ENCODE assay signal across 2 cellular contexts in the genomic region with DNA sequence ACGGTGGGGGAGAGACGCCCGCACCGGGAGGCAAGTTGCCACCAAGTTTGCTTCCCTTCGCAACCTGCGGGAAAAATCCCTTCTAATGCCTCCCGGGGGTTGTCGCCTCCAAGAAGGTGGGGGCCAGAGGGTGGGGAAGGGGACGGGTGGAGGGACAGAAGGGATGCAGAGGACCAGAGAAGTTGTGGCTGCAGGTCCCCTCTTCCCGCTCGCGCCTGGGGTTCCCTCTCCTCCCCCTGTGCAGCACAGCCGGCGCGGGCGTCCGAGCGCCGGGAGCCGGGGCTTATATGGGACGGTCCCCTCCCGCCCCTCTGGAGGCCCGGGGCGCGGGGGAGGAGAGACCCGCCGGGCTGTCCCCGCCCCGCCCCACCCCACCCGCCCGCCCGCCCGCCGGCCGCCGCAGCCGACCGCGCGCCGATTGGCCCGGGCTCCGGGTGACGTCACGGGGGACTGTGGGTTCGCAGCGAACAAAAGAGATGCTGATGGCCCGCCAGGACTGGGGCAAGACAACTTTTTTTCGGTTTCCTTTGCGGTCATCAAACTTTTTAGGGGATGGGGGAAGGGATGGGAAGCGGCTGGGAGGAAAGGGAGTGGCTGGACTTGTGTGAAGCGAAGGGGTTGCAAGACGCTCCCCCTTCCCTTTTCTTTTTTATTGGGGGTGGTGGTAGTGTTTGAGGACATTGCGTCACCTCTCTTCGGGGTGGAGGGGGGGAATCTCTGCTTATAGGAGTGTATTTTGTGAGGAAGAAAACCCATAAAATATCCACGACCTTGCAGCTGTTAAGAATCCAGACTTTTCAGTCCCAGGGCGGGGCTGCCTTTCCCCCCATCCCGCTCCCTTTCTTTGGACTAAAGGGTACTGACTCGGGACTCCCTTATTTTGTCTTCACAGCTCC.
A peak's percentile ranks its signal among the peaks of the same experiment; 100 is the strongest.
TF ChIP-seq lines count a peak whose summit lies in the region.

A gene (minus strand): TSS at position 260 of the 896 bp plus-strand sequence. CDS start 266 bp downstream, outside the sequence.

TF ChIP-seq in IMR-90, 13 proteins besides CTCF, POLR2A, EP300 and RAD21:
- TF ChIP-seq MXI1 (IDR thresholded peaks at IDR 0.05; ENCODE audit: borderline replicate concordance, low read depth, low read length) (peak; percentile 59; the same call in 1 of the 2 replicates), BHLHE40 (IDR thresholded peaks at IDR 0.05; ENCODE audit: low read depth, low read length) (no peak), MAZ (IDR thresholded peaks at IDR 0.05; ENCODE audit: borderline replicate concordance, low read depth, low read length) (peak; percentile 91), NFE2L2 (IDR thresholded peaks at IDR 0.05; ENCODE audit: low read depth, low read length) (peak; percentile 13; the same call in 1 of the 2 replicates), CHD1 (IDR thresholded peaks at IDR 0.05; ENCODE audit: low read depth, low read length) (0 out of 2 replicates have a peak, but pooled peaks have one; percentile 62), CEBPB (IDR thresholded peaks at IDR 0.05; ENCODE audit: low read depth, low read length) (peak; percentile 95)
- TF ChIP-seq, protein P1, sequence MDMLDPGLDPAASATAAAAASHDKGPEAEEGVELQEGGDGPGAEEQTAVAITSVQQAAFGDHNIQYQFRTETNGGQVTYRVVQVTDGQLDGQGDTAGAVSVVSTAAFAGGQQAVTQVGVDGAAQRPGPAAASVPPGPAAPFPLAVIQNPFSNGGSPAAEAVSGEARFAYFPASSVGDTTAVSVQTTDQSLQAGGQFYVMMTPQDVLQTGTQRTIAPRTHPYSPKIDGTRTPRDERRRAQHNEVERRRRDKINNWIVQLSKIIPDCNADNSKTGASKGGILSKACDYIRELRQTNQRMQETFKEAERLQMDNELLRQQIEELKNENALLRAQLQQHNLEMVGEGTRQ (IDR thresholded peaks at IDR 0.05; ENCODE audit: low read depth, low read length), result no peak

TF ChIP-seq in K562, 482 proteins besides CTCF, POLR2A, EP300 and RAD21 (continues in another document):
- TF ChIP-seq, protein P2, sequence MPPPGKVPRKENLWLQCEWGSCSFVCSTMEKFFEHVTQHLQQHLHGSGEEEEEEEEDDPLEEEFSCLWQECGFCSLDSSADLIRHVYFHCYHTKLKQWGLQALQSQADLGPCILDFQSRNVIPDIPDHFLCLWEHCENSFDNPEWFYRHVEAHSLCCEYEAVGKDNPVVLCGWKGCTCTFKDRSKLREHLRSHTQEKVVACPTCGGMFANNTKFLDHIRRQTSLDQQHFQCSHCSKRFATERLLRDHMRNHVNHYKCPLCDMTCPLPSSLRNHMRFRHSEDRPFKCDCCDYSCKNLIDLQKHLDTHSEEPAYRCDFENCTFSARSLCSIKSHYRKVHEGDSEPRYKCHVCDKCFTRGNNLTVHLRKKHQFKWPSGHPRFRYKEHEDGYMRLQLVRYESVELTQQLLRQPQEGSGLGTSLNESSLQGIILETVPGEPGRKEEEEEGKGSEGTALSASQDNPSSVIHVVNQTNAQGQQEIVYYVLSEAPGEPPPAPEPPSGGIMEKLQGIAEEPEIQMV (tag; conservative IDR thresholded peaks at IDR 0.05; ENCODE audit: low read depth), result no peak
- no peak for TF ChIP-seq ZNF717 (CRISPR knock-in tag; IDR thresholded peaks at IDR 0.05)
- no peak for TF ChIP-seq ZNF174 (CRISPR knock-in tag; IDR thresholded peaks at IDR 0.05)
- TF ChIP-seq XRCC4 (IDR thresholded peaks at IDR 0.05; ENCODE audit: extremely low read depth, insufficient read depth, insufficient read length), result no peak
- TF ChIP-seq ZNF778 (CRISPR knock-in tag; IDR thresholded peaks at IDR 0.05), result no peak
- no peak for TF ChIP-seq RHOXF2B (CRISPR knock-in tag; conservative IDR thresholded peaks at IDR 0.05)
- no peak for TF ChIP-seq CEBPG (CRISPR knock-in tag; IDR thresholded peaks at IDR 0.05)
- peak; percentile 70 to 84 for TF ChIP-seq CEBPG (tag; conservative IDR thresholded peaks at IDR 0.05 in 1 of 2, IDR thresholded peaks at IDR 0.05 in 1 of 2)
- TF ChIP-seq ATF1 (CRISPR knock-in tag; IDR thresholded peaks at IDR 0.05), result peak; percentile 42; the same call in 1 of the 2 replicates
- peak; percentile 77 for TF ChIP-seq ATF1 (tag; IDR thresholded peaks at IDR 0.05)
- peak; percentile 28; the same call in 1 of the 2 replicates for TF ChIP-seq POLR2H (tag; IDR thresholded peaks at IDR 0.05; ENCODE audit: low read depth)
- TF ChIP-seq RCOR1 (IDR thresholded peaks at IDR 0.05; ENCODE audit: borderline replicate concordance in 1 of 2, low read depth in 2 of 2, low read length in 2 of 2), result peak in 1 of 2 experiments; percentile 17; a peak in 1 of 4 replicates
- TF ChIP-seq, protein P3, sequence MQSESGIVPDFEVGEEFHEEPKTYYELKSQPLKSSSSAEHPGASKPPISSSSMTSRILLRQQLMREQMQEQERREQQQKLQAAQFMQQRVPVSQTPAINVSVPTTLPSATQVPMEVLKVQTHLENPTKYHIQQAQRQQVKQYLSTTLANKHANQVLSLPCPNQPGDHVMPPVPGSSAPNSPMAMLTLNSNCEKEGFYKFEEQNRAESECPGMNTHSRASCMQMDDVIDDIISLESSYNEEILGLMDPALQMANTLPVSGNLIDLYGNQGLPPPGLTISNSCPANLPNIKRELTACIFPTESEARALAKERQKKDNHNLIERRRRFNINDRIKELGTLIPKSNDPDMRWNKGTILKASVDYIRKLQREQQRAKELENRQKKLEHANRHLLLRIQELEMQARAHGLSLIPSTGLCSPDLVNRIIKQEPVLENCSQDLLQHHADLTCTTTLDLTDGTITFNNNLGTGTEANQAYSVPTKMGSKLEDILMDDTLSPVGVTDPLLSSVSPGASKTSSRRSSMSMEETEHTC (IDR thresholded peaks at IDR 0.05), result no peak
- TF ChIP-seq, protein P4, sequence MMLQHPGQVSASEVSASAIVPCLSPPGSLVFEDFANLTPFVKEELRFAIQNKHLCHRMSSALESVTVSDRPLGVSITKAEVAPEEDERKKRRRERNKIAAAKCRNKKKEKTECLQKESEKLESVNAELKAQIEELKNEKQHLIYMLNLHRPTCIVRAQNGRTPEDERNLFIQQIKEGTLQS (IDR thresholded peaks at IDR 0.05), result peak; percentile 94
- TF ChIP-seq, protein P4 (CRISPR knock-in tag; conservative IDR thresholded peaks at IDR 0.05), result no peak
- TF ChIP-seq, protein P5, sequence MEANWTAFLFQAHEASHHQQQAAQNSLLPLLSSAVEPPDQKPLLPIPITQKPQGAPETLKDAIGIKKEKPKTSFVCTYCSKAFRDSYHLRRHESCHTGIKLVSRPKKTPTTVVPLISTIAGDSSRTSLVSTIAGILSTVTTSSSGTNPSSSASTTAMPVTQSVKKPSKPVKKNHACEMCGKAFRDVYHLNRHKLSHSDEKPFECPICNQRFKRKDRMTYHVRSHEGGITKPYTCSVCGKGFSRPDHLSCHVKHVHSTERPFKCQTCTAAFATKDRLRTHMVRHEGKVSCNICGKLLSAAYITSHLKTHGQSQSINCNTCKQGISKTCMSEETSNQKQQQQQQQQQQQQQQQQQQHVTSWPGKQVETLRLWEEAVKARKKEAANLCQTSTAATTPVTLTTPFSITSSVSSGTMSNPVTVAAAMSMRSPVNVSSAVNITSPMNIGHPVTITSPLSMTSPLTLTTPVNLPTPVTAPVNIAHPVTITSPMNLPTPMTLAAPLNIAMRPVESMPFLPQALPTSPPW (CRISPR knock-in tag; IDR thresholded peaks at IDR 0.05), result peak; percentile 87
- TF ChIP-seq MAZ (CRISPR knock-in tag; conservative IDR thresholded peaks at IDR 0.05 in 1 of 2, IDR thresholded peaks at IDR 0.05 in 1 of 2), result 0 out of 4 replicates have a peak, but pooled peaks of 1 of the 2 experiments have one; percentile 42
- peak; percentile 34 for TF ChIP-seq PCBP1 (IDR thresholded peaks at IDR 0.05; ENCODE audit: low read depth, low read length, poor library complexity, severe bottlenecking)
- no peak for TF ChIP-seq KAT7 (CRISPR knock-in tag; IDR thresholded peaks at IDR 0.05; ENCODE audit: borderline replicate concordance)
- TF ChIP-seq E2F3 (CRISPR knock-in tag; IDR thresholded peaks at IDR 0.05), result no peak
- TF ChIP-seq, protein P6, sequence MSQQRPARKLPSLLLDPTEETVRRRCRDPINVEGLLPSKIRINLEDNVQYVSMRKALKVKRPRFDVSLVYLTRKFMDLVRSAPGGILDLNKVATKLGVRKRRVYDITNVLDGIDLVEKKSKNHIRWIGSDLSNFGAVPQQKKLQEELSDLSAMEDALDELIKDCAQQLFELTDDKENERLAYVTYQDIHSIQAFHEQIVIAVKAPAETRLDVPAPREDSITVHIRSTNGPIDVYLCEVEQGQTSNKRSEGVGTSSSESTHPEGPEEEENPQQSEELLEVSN (IDR thresholded peaks at IDR 0.05; ENCODE audit: borderline replicate concordance in 1 of 2, extremely low read depth in 1 of 2, insufficient read depth in 1 of 2, insufficient read length in 1 of 2, low read depth in 1 of 2, low read length in 1 of 2, poor library complexity in 1 of 2, severe bottlenecking in 1 of 2), result no peak
- TF ChIP-seq ATF7 (IDR thresholded peaks at IDR 0.05), result peak; percentile 80
- TF ChIP-seq ZNF140 (CRISPR knock-in tag; IDR thresholded peaks at IDR 0.05), result no peak
- TF ChIP-seq BRF1 (IDR thresholded peaks at IDR 0.05; ENCODE audit: borderline replicate concordance, extremely low read depth, insufficient read length), result no peak
- TF ChIP-seq FOXM1 (IDR thresholded peaks at IDR 0.05; ENCODE audit: low read depth), result no peak
- TF ChIP-seq FOXM1 (CRISPR knock-in tag; IDR thresholded peaks at IDR 0.05; ENCODE audit: low read depth), result no peak
- 0 out of 2 replicates have a peak, but pooled peaks have one; percentile 5 for TF ChIP-seq ZNF384 (IDR thresholded peaks at IDR 0.05; ENCODE audit: low read depth, low read length)
- TF ChIP-seq, protein P7, sequence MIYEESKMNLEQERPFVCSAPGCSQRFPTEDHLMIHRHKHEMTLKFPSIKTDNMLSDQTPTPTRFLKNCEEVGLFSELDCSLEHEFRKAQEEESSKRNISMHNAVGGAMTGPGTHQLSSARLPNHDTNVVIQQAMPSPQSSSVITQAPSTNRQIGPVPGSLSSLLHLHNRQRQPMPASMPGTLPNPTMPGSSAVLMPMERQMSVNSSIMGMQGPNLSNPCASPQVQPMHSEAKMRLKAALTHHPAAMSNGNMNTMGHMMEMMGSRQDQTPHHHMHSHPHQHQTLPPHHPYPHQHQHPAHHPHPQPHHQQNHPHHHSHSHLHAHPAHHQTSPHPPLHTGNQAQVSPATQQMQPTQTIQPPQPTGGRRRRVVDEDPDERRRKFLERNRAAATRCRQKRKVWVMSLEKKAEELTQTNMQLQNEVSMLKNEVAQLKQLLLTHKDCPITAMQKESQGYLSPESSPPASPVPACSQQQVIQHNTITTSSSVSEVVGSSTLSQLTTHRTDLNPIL (CRISPR knock-in tag; IDR thresholded peaks at IDR 0.05), result no peak
- TF ChIP-seq POLR2G (IDR thresholded peaks at IDR 0.05; ENCODE audit: low read depth, low read length), result peak; percentile 73
- TF ChIP-seq, protein P8, sequence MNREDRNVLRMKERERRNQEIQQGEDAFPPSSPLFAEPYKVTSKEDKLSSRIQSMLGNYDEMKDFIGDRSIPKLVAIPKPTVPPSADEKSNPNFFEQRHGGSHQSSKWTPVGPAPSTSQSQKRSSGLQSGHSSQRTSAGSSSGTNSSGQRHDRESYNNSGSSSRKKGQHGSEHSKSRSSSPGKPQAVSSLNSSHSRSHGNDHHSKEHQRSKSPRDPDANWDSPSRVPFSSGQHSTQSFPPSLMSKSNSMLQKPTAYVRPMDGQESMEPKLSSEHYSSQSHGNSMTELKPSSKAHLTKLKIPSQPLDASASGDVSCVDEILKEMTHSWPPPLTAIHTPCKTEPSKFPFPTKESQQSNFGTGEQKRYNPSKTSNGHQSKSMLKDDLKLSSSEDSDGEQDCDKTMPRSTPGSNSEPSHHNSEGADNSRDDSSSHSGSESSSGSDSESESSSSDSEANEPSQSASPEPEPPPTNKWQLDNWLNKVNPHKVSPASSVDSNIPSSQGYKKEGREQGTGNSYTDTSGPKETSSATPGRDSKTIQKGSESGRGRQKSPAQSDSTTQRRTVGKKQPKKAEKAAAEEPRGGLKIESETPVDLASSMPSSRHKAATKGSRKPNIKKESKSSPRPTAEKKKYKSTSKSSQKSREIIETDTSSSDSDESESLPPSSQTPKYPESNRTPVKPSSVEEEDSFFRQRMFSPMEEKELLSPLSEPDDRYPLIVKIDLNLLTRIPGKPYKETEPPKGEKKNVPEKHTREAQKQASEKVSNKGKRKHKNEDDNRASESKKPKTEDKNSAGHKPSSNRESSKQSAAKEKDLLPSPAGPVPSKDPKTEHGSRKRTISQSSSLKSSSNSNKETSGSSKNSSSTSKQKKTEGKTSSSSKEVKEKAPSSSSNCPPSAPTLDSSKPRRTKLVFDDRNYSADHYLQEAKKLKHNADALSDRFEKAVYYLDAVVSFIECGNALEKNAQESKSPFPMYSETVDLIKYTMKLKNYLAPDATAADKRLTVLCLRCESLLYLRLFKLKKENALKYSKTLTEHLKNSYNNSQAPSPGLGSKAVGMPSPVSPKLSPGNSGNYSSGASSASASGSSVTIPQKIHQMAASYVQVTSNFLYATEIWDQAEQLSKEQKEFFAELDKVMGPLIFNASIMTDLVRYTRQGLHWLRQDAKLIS (CRISPR knock-in tag; IDR thresholded peaks at IDR 0.05), result no peak
- no peak for TF ChIP-seq SIX5 (IDR thresholded peaks at IDR 0.05; ENCODE audit: borderline replicate concordance in 1 of 2, insufficient read depth in 1 of 2, low read depth in 1 of 2, low read length in 2 of 2)
- peak; percentile 55 for TF ChIP-seq CREB1 (IDR thresholded peaks at IDR 0.05)
- TF ChIP-seq CREB1 (CRISPR knock-in tag; IDR thresholded peaks at IDR 0.05), result 0 out of 2 replicates have a peak, but pooled peaks have one; percentile 29
- no peak for TF ChIP-seq ZNF311 (CRISPR knock-in tag; IDR thresholded peaks at IDR 0.05)
- peak; percentile 25 for TF ChIP-seq RBBP5 (IDR thresholded peaks at IDR 0.05; ENCODE audit: borderline replicate concordance, insufficient read depth, low read length, poor library complexity, severe bottlenecking)
- TF ChIP-seq RBFOX2 (IDR thresholded peaks at IDR 0.05; ENCODE audit: low read depth, low read length), result peak; percentile 43; the same call in 1 of the 2 replicates
- peak; percentile 78 for TF ChIP-seq CREM (IDR thresholded peaks at IDR 0.05; ENCODE audit: low read depth)
- TF ChIP-seq TBP (optimal IDR thresholded peaks at IDR 0.05; ENCODE audit: low read depth, low read length), result peak; percentile 63
- TF ChIP-seq, protein P9, sequence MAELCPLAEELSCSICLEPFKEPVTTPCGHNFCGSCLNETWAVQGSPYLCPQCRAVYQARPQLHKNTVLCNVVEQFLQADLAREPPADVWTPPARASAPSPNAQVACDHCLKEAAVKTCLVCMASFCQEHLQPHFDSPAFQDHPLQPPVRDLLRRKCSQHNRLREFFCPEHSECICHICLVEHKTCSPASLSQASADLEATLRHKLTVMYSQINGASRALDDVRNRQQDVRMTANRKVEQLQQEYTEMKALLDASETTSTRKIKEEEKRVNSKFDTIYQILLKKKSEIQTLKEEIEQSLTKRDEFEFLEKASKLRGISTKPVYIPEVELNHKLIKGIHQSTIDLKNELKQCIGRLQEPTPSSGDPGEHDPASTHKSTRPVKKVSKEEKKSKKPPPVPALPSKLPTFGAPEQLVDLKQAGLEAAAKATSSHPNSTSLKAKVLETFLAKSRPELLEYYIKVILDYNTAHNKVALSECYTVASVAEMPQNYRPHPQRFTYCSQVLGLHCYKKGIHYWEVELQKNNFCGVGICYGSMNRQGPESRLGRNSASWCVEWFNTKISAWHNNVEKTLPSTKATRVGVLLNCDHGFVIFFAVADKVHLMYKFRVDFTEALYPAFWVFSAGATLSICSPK (IDR thresholded peaks at IDR 0.05; ENCODE audit: borderline replicate concordance), result no peak
- TF ChIP-seq EGR1 (conservative IDR thresholded peaks at IDR 0.05), result 0 out of 2 replicates have a peak, but pooled peaks have one; percentile 7
